14 cellular contexts compared by ENCODE assay signal in genomic region chr4:173652283-173652931, GRCh38.
DNase-seq lines count a peak whose midpoint lies in the region; ATAC-seq and TF ChIP-seq lines count a peak whose summit lies in the region.
"Had no signal": no experiment of that assay in that cellular context is flagged by ENCODE, and none has a peak within 500 bp of the region (broad histone marks: within the 10 kb centered on the region; RNA-seq: fewer than 3 reads in every experiment).

No MANE protein-coding gene starts in this region.

- H3K4me1 ChIP-seq in heart left ventricle (peaks cover 0 to 14% (median 2%) of the 10 kb centered on the region in 12 donors), rectal smooth muscle tissue (ENCODE audit: control insufficient read depth, insufficient read depth, low read length) (peaks cover 4% of the 10 kb centered on the region), uterus (no peaks in the 10 kb centered on the region)

- intact Hi-C loops in Right ventricle myocardium superior (cut with DNase I) = no loop called here
- intact Hi-C loops in cardiac septum (cut with DNase I) = no loop called here
- intact Hi-C loops in heart left ventricle (cut with DNase I) = loop anchor here in 1 of 10 donors (10.0 kb wide), 1 partner anchor 92 kb away; no protein-coding TSS in a partner anchor
- intact Hi-C loops in uterus (cut with DNase I; ENCODE audit: low total_unique reads) = no loop called here

- no peaks in the 10 kb centered on the region for H3K27me3 ChIP-seq in heart left ventricle
- no peaks in the 10 kb centered on the region for H3K27me3 ChIP-seq in rectal smooth muscle tissue (ENCODE audit: control insufficient read depth, insufficient read depth, low read length)
- H3K27me3 ChIP-seq in uterus = no peaks in the 10 kb centered on the region

- TF ChIP-seq POLR2A in heart left ventricle (IDR thresholded peaks at IDR 0.05) = no peak
- no peak for TF ChIP-seq POLR2A in uterus (IDR thresholded peaks at IDR 0.05)

- H3K4me3 ChIP-seq in heart left ventricle (no peak overlapping the region), rectal smooth muscle tissue (ENCODE audit: low read length) (no peak overlapping the region), uterus (no peak overlapping the region)

- TF ChIP-seq CTCF in heart left ventricle (IDR thresholded peaks at IDR 0.05) = no peak
- no peak for TF ChIP-seq CTCF in uterus (IDR thresholded peaks at IDR 0.05)

- WGBS in heart left ventricle, 4 donors = 29 to 37% (median 33%) methylated on average over 6 of the region's 6 CpGs

- H3K36me3 ChIP-seq in heart left ventricle = no peaks in the 10 kb centered on the region
- no peaks in the 10 kb centered on the region for H3K36me3 ChIP-seq in rectal smooth muscle tissue (ENCODE audit: control insufficient read depth, insufficient read depth, low read length)
- H3K36me3 ChIP-seq in uterus = no peaks in the 10 kb centered on the region

- ATAC-seq in Right ventricle myocardium superior (ENCODE audit: poor library complexity) (peak; percentile 82), heart left ventricle (peak; percentile 78 to 88 (median 82)), GM18861 (IDR thresholded peaks at IDR 0.05; ENCODE audit: unreplicated experiment) (no peak)
- ATAC-seq in stimulated activated naive CD8-positive, alpha-beta T cell treated with anti-CD3 and anti-CD28 coated beads, Interleukin-15, Interleukin-2, amounts not matched to agents 100 U/mL and 50 U/mL, for 24 hours = no peak
- ATAC-seq: Panc1 had no signal

- H3K27ac ChIP-seq in heart left ventricle (peak overlapping the region in 10 of 12 donors; percentile 48 to 77 (median 71)), rectal smooth muscle tissue (ENCODE audit: low read depth, low read length) (peak overlapping the region; percentile 55), uterus (peak overlapping the region; percentile 57 to 63)

- DNase-seq in Right ventricle myocardium superior (no peak), cardiac septum (ENCODE audit: low spot score) (no peak), heart left ventricle (no peak), uterus (peak; percentile 18 to 52), SKM-1 treated with dmso at 0.1 percent for 144 hours (lab: John Stamatoyannopoulos, UW; ENCODE audit: unreplicated experiment) (no peak)
- DNase-seq in stimulated activated naive CD8-positive, alpha-beta T cell treated with anti-CD3 and anti-CD28 coated beads, Interleukin-15, Interleukin-2, amounts not matched to agents 100 U/mL and 50 U/mL, for 24 hours = no peak
- DNase-seq: Kasumi-1, NCI-H187 treated with DMSO at 0.1 percent for 48 hours, NCI-H446, NCI-H774, SK-N-SH had no signal

- no peak overlapping the region for H3K9ac ChIP-seq in rectal smooth muscle tissue (ENCODE audit: low read length)
- H3K9ac ChIP-seq: SK-N-SH had no signal

- H3K9me3 ChIP-seq in heart left ventricle (no peaks in the 10 kb centered on the region), uterus (no peaks in the 10 kb centered on the region)
- H3K9me3 ChIP-seq: SK-N-SH had no signal

Comparison
In these comparisons a context has a peak if more than half of its experiments do, and no peak if none do; other contexts are left out.
1. ATAC-seq: peak in Right ventricle myocardium superior (single experiment) and heart left ventricle (4 of 4); none in stimulated activated naive CD8-positive, alpha-beta T cell treated with anti-CD3 and anti-CD28 coated beads, Interleukin-15, Interleukin-2, amounts not matched to agents 100 U/mL and 50 U/mL, for 24 hours (single experiment) and GM18861 (single experiment).
2. DNase-seq: peak in uterus (2 of 2); none in Right ventricle myocardium superior (single experiment), cardiac septum (single experiment), heart left ventricle (0 of 5), stimulated activated naive CD8-positive, alpha-beta T cell treated with anti-CD3 and anti-CD28 coated beads, Interleukin-15, Interleukin-2, amounts not matched to agents 100 U/mL and 50 U/mL, for 24 hours (single experiment) and SKM-1 treated with dmso at 0.1 percent for 144 hours (single experiment).
3. Peak in every context shown above with its lines, with median percentiles within 50 percentile points of each other: H3K27ac ChIP-seq.